Comparison of ENCODE assay signal across 1 cellular context in genomic region chr2:65227471-65228248, GRCh38.
TF ChIP-seq lines count a peak whose summit lies in the region.

ACTR2 (plus strand) TSS chr2:65227831; CDS start chr2:65227910, 79 bp downstream.

TF ChIP-seq in K562, 482 proteins besides CTCF, POLR2A, EP300 and RAD21 (continued from another document):
- peak; percentile 96 for TF ChIP-seq ZBTB40 (IDR thresholded peaks at IDR 0.05)
- no peak for TF ChIP-seq ZBTB40 (CRISPR knock-in tag; IDR thresholded peaks at IDR 0.05)
- TF ChIP-seq POLR2G (IDR thresholded peaks at IDR 0.05; ENCODE audit: low read depth, low read length): peak; percentile 99
- 0 out of 4 replicates have a peak, but pooled peaks of 1 of the 2 experiments have one; percentile 23 for TF ChIP-seq MLLT1 (IDR thresholded peaks at IDR 0.05)
- no peak for TF ChIP-seq RAD51 (IDR thresholded peaks at IDR 0.05; ENCODE audit: borderline replicate concordance, low read depth)
- TF ChIP-seq ARID2 (IDR thresholded peaks at IDR 0.05): no peak
- TF ChIP-seq ERF (CRISPR knock-in tag; IDR thresholded peaks at IDR 0.05): peak; percentile 92
- TF ChIP-seq SP2 (IDR thresholded peaks at IDR 0.05; ENCODE audit: extremely low read depth, low read depth, low read length, poor library complexity, severe bottlenecking): peak; percentile 79
- no peak for TF ChIP-seq DDX20 (tag; IDR thresholded peaks at IDR 0.05; ENCODE audit: low read depth)
- no peak for TF ChIP-seq CHAMP1 (IDR thresholded peaks at IDR 0.05)
- peak; percentile 78; the same call in 1 of the 2 replicates for TF ChIP-seq RREB1 (CRISPR knock-in tag; IDR thresholded peaks at IDR 0.05)
- peak; percentile 85 for TF ChIP-seq POLR2H (tag; IDR thresholded peaks at IDR 0.05; ENCODE audit: low read depth)
- peak; percentile 50 to 54; a peak in 3 of 4 replicates for TF ChIP-seq NRF1 (conservative IDR thresholded peaks at IDR 0.05 in 1 of 2, IDR thresholded peaks at IDR 0.05 in 1 of 2)
- TF ChIP-seq HMBOX1 (IDR thresholded peaks at IDR 0.05): no peak
